ENCODE assay signal across 8 cellular contexts in genomic region chr12:57229634-57230380, GRCh38. TPM values are rescaled to one million over a fixed set of nuclear protein-coding genes. Genes with fewer than 3 reads are reported as not detected.
A peak's percentile ranks its signal among the peaks of the same experiment; 100 is the strongest.
DNase-seq lines count a peak whose midpoint lies in the region; ATAC-seq and TF ChIP-seq lines count a peak whose summit lies in the region.

Gene SHMT2, plus strand, starts transcription at chr12:57229711. Its CDS starts 68 bp downstream, at chr12:57229779.

- peaks cover 35% of the 10 kb centered on the region for H3K36me3 Mint-ChIP-seq in WTC11

- 0 to 1% (median 1%) methylated on average over 35 to 42 of the region's 42 CpGs for WGBS in spleen, 5 donors

- no peak for TF ChIP-seq POLR2A in spleen (IDR thresholded peaks at IDR 0.05)

- H3K27ac ChIP-seq in A673 (ENCODE audit: low read depth, low read length, poor library complexity, severe bottlenecking) (peak within 1 kb of the TSS; percentile 94), caudate nucleus (ENCODE audit: low read depth, low read length) (peak within 1 kb of the TSS; percentile 24), spleen (peak within 1 kb of the TSS; percentile 66 to 89 (median 85))

- no peak for TF ChIP-seq CTCF in A673 (conservative IDR thresholded peaks at IDR 0.05; ENCODE audit: low read depth, low read length)
- no peak for TF ChIP-seq CTCF in WTC11 (IDR thresholded peaks at IDR 0.05)
- peak in 3 of 11 experiments; percentile 2 to 22 (median 5) for TF ChIP-seq CTCF in spleen (IDR thresholded peaks at IDR 0.05 in 8 of 11, conservative IDR thresholded peaks at IDR 0.05 in 3 of 11)

- peak; percentile 75 for ATAC-seq in GM18870 (IDR thresholded peaks at IDR 0.05; ENCODE audit: unreplicated experiment)
- ATAC-seq in HG03159 (IDR thresholded peaks at IDR 0.05; ENCODE audit: unreplicated experiment) = peak; percentile 64
- peak; percentile 41 for ATAC-seq in WTC11

- H3K9me3 Mint-ChIP-seq in WTC11 = no peaks in the 10 kb centered on the region

- H3K4me1 ChIP-seq in A673 (ENCODE audit: insufficient read depth, low read length, poor library complexity, severe bottlenecking) = peaks cover 37% of the 10 kb centered on the region
- peaks cover 20 to 97% (median 79%) of the 10 kb centered on the region in 6 donors for H3K4me1 ChIP-seq in spleen

- peaks cover 41% of the 10 kb centered on the region for H3K36me3 ChIP-seq in A673 (ENCODE audit: insufficient read depth, low read length, poor library complexity, severe bottlenecking)
- peaks cover 0 to 40% (median 32%) of the 10 kb centered on the region in 6 donors for H3K36me3 ChIP-seq in spleen

- no peaks in the 10 kb centered on the region for H3K9me3 ChIP-seq in A673 (ENCODE audit: low read depth, low read length, poor library complexity, severe bottlenecking)
- no peaks in the 10 kb centered on the region for H3K9me3 ChIP-seq in spleen

- peaks cover 53% of the 10 kb centered on the region for H3K27me3 Mint-ChIP-seq in WTC11 (ENCODE audit: low read depth)

- H3K27ac Mint-ChIP-seq in WTC11 = peak within 1 kb of the TSS; percentile 94

- H3K4me3 Mint-ChIP-seq in WTC11 = peak within 1 kb of the TSS; percentile 98

- intact Hi-C loops in A673 (cut with micrococcal nuclease; ENCODE audit: unreplicated experiment) = no loop called here
- intact Hi-C loops in spleen (cut with DNase I; ENCODE audit: low total_unique reads) = no loop called here

- DNase-seq in A673 (ENCODE audit: low spot score) (peak; percentile 97), NCI-H345 (lab: John Stamatoyannopoulos, UW) (peak; percentile 93), WTC11 (ENCODE audit: low spot score) (peak; percentile 97), caudate nucleus (lab: John Stamatoyannopoulos, UW) (peak; percentile 50 to 94 (median 85)), iris pigment epithelial cell (ENCODE audit: low read depth) (peak; percentile 93), spleen (peak; percentile 96)

- peaks cover 49% of the 10 kb centered on the region for H3K4me1 Mint-ChIP-seq in WTC11

- peak within 1 kb of the TSS; percentile 91 for H3K4me3 ChIP-seq in A673 (ENCODE audit: low read depth, low read length, poor library complexity, severe bottlenecking)
- peak within 1 kb of the TSS; percentile 38 to 85 (median 68) for H3K4me3 ChIP-seq in spleen

- H3K27me3 ChIP-seq in A673 (replicated peaks; ENCODE audit: insufficient read depth, low read depth, low read length, poor library complexity) = no peaks in the 10 kb centered on the region
- H3K27me3 ChIP-seq in spleen (replicated peaks in 1 of 7) = peaks cover 0 to 33% (median 25%) of the 10 kb centered on the region in 7 donors

- BruUV-seq in A673 (replicated peaks; lab: Mats Ljungman, UMichigan) = TSS peak; percentile 45

- POLR2A ChIA-PET in A673 (lab: Charles Lee; ENCODE audit: low non-redundant PET) (interaction anchor here (0.6 to 1.2 kb wide), 5 partner anchors 8 to 926 kb away, joined by 3 to 7 read pairs (median 4); no protein-coding TSS in a partner anchor), WTC11 (lab: Charles Lee) (interaction anchor here (0.6 to 2.6 kb wide), 15 partner anchors 8 to 229 kb away, joined by 3 to 41 read pairs (median 5); partner anchors contain the start of genes GLI1, INHBE, LRP1 and NXPH4)

- CTCF ChIA-PET in A673 (lab: Charles Lee) = interaction anchor here (1.2 to 2.0 kb wide), 4 partner anchors 10 to 229 kb away, joined by 4 to 27 read pairs (median 8); partner anchors contain the start of gene GLI1
- CTCF ChIA-PET in WTC11 (lab: Charles Lee) = interaction anchor here (1.0 to 10.4 kb wide), 19 partner anchors 8 to 246 kb away, joined by 3 to 660 read pairs (median 5); partner anchors contain the start of genes GLI1, INHBE, NXPH4 and STAC3

TF ChIP-seq in WTC11, 78 proteins besides CTCF, POLR2A, EP300 and RAD21 (continues in another document):
- TF ChIP-seq, protein P1, sequence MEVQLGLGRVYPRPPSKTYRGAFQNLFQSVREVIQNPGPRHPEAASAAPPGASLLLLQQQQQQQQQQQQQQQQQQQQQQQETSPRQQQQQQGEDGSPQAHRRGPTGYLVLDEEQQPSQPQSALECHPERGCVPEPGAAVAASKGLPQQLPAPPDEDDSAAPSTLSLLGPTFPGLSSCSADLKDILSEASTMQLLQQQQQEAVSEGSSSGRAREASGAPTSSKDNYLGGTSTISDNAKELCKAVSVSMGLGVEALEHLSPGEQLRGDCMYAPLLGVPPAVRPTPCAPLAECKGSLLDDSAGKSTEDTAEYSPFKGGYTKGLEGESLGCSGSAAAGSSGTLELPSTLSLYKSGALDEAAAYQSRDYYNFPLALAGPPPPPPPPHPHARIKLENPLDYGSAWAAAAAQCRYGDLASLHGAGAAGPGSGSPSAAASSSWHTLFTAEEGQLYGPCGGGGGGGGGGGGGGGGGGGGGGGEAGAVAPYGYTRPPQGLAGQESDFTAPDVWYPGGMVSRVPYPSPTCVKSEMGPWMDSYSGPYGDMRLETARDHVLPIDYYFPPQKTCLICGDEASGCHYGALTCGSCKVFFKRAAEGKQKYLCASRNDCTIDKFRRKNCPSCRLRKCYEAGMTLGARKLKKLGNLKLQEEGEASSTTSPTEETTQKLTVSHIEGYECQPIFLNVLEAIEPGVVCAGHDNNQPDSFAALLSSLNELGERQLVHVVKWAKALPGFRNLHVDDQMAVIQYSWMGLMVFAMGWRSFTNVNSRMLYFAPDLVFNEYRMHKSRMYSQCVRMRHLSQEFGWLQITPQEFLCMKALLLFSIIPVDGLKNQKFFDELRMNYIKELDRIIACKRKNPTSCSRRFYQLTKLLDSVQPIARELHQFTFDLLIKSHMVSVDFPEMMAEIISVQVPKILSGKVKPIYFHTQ (CRISPR knock-in tag; IDR thresholded peaks at IDR 0.05) = 0 out of 2 replicates have a peak, but pooled peaks have one; percentile 29
- TF ChIP-seq TEAD1 (CRISPR knock-in tag; IDR thresholded peaks at IDR 0.05) (peak; percentile 78; the same call in 1 of the 2 replicates), IRF1 (CRISPR knock-in tag; IDR thresholded peaks at IDR 0.05) (no peak), GTF2I (CRISPR knock-in tag; conservative IDR thresholded peaks at IDR 0.05) (no peak), CREM (CRISPR knock-in tag; IDR thresholded peaks at IDR 0.05) (peak; percentile 18; the same call in 1 of the 2 replicates), RELA (CRISPR knock-in tag; IDR thresholded peaks at IDR 0.05; ENCODE audit: borderline replicate concordance) (no peak), PRRX2 (CRISPR knock-in tag; IDR thresholded peaks at IDR 0.05) (no peak), ATF1 (CRISPR knock-in tag; IDR thresholded peaks at IDR 0.05) (no peak), GABPB1 (CRISPR knock-in tag; IDR thresholded peaks at IDR 0.05) (peak; percentile 100), ZNF232 (CRISPR knock-in tag; IDR thresholded peaks at IDR 0.05) (no peak), E2F4 (CRISPR knock-in tag; IDR thresholded peaks at IDR 0.05; ENCODE audit: borderline replicate concordance, low read depth) (no peak; the same call in 1 of the 2 replicates), TP53 (CRISPR knock-in tag; IDR thresholded peaks at IDR 0.05) (no peak), ZSCAN18 (CRISPR knock-in tag; IDR thresholded peaks at IDR 0.05) (no peak)
- TF ChIP-seq, protein P2, sequence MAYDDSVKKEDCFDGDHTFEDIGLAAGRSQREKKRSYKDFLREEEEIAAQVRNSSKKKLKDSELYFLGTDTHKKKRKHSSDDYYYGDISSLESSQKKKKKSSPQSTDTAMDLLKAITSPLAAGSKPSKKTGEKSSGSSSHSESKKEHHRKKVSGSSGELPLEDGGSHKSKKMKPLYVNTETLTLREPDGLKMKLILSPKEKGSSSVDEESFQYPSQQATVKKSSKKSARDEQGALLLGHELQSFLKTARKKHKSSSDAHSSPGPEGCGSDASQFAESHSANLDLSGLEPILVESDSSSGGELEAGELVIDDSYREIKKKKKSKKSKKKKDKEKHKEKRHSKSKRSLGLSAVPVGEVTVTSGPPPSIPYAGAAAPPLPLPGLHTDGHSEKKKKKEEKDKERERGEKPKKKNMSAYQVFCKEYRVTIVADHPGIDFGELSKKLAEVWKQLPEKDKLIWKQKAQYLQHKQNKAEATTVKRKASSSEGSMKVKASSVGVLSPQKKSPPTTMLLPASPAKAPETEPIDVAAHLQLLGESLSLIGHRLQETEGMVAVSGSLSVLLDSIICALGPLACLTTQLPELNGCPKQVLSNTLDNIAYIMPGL (CRISPR knock-in tag; IDR thresholded peaks at IDR 0.05) = peak; percentile 84

RNA-seq across cellular contexts. Expression of gene SHMT2, which starts in this region (rescaled TPM):
- total RNA-seq in A673 (2021) (274 and 310 TPM in 2 replicates), WTC11 (2021) (262 to 297 TPM (median 265 TPM) in 3 replicates), spleen (10 to 100 TPM; 52.2 to 86.6 (median 63.8) TPM)
- polyA plus RNA-seq in spleen = 10 to 100 TPM; 47.3 to 72.7 (median 57.8) TPM

Comparison
In these comparisons a context has a peak if more than half of its experiments do, and no peak if none do; other contexts are left out.
1. Peak in every context shown above with its lines: DNase-seq, ATAC-seq, H3K4me3 ChIP-seq and H3K27ac ChIP-seq.
2. H3K27ac ChIP-seq: peak in every context shown above with its lines; median percentile 94 in A673; 85 in spleen; 24 in caudate nucleus.